In genomic region chr7:116198748-116199410, GRCh38 we compare ENCODE assay signal across 20 cellular contexts.
"Had no signal": no experiment of that assay in that cellular context is flagged by ENCODE, and none has a peak within 500 bp of the region (broad histone marks: within the 10 kb centered on the region; RNA-seq: fewer than 3 reads in every experiment).

No MANE protein-coding gene starts in this region.

- H3K4me2 ChIP-seq: neural progenitor cell had no signal

- H3K36me3 ChIP-seq: gastrocnemius medialis, left ventricle myocardium inferior, neural progenitor cell, pancreas, upper lobe of left lung, uterus had no signal

- H3K27ac Mint-ChIP-seq: neural progenitor cell, progenitor cell of endocrine pancreas had no signal

- H3K27ac ChIP-seq: coronary artery, dorsolateral prefrontal cortex, gastrocnemius medialis, left ventricle myocardium inferior, neural progenitor cell, pancreas, upper lobe of left lung, uterus had no signal

- H3K9me3 Mint-ChIP-seq: natural killer cell treated with Interleukin-12 subunit alpha and Interleukin-12 subunit beta and Interleukin-15 and Interleukin-18, amount 100 ng/mL, for 72 hours; neural progenitor cell had no signal

- H3K4me1 ChIP-seq: gastrocnemius medialis, left ventricle myocardium inferior, neural progenitor cell, pancreas, upper lobe of left lung, uterus had no signal

- H3K9me3 ChIP-seq: gastrocnemius medialis, left ventricle myocardium inferior, pancreas, upper lobe of left lung, uterus had no signal

- H3K9ac ChIP-seq: neural progenitor cell had no signal

- H3K27me3 ChIP-seq: gastrocnemius medialis, neural progenitor cell, upper lobe of left lung, uterus had no signal

- H3K4me1 Mint-ChIP-seq: neural progenitor cell had no signal

- H3K4me3 ChIP-seq: coronary artery, dorsolateral prefrontal cortex, gastrocnemius medialis, left ventricle myocardium inferior, lung, neural progenitor cell, pancreas, upper lobe of left lung, uterus had no signal

- H3K36me3 Mint-ChIP-seq: natural killer cell treated with Interleukin-12 subunit alpha and Interleukin-12 subunit beta and Interleukin-15 and Interleukin-18, amount 100 ng/mL, for 72 hours; neural progenitor cell had no signal

- H2AFZ ChIP-seq: neural progenitor cell had no signal

- H3K4me3 Mint-ChIP-seq: natural killer cell treated with Interleukin-12 subunit alpha and Interleukin-12 subunit beta and Interleukin-15 and Interleukin-18, amount 100 ng/mL, for 72 hours; neural progenitor cell had no signal

- DNase-seq: dorsolateral prefrontal cortex; effector CD8-positive, alpha-beta T cell; gastrocnemius medialis; islet precursor cell; left ventricle myocardium inferior; mesenchymal stem cell; midbrain; nucleus accumbens; pancreas; right cardiac atrium; small intestine; stimulated activated CD4-positive, alpha-beta T cell treated with anti-CD3 and anti-CD28 coated beads, Interleukin-2, amount 100 ng/mL, for 48 hours; stimulated activated naive CD4-positive, alpha-beta T cell treated with Interleukin-2 at 50 U/mL for 16 hours; upper lobe of left lung; uterus had no signal
